ENCODE assay signal across 1 cellular context in the genomic region with DNA sequence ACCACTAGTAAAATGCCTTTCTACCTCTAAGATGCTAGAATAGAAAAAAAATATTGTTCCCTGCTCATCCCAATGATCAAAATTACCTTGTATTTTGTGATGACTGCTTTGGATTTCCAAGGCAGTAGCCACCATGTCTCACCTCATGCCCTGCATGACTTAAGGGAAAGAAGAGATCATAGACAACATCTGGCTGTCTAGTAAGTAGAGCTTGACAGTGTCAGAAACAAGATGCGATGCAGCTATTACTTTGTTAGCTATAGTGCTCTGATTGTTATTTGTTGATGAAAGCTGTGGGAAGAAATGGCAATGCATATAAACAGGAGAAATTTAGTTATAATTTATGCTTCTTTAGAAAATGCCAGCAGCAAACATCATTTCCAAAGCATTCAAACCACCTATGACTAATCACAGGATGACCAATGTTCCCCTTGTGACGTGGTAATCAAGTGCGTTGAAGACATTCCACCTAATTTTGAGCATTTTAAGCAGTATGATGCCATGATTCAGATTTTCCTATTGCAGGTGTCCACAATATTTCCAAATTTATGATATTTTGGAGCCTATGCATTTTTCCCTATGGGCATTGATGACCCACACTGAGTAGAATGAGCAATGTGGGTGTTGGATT.
TF ChIP-seq lines count a peak whose summit lies in the region.

No MANE protein-coding gene starts in this region.

TF ChIP-seq in HCT116, 20 proteins besides CTCF, POLR2A, EP300 and RAD21 (continued from another document):
- 0 out of 2 replicates have a peak, but pooled peaks have one; percentile 30 for TF ChIP-seq JUND (IDR thresholded peaks at IDR 0.05)
- no peak for TF ChIP-seq YY1 (IDR thresholded peaks at IDR 0.05; ENCODE audit: extremely low read depth, insufficient replicate concordance, low read depth, low read length)
- TF ChIP-seq FOSL1 (IDR thresholded peaks at IDR 0.05; ENCODE audit: low read depth), result peak; percentile 46
- TF ChIP-seq, protein P1, sequence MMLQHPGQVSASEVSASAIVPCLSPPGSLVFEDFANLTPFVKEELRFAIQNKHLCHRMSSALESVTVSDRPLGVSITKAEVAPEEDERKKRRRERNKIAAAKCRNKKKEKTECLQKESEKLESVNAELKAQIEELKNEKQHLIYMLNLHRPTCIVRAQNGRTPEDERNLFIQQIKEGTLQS (IDR thresholded peaks at IDR 0.05), result no peak
